Comparison of ENCODE assay signal across 21 cellular contexts in the genomic region with DNA sequence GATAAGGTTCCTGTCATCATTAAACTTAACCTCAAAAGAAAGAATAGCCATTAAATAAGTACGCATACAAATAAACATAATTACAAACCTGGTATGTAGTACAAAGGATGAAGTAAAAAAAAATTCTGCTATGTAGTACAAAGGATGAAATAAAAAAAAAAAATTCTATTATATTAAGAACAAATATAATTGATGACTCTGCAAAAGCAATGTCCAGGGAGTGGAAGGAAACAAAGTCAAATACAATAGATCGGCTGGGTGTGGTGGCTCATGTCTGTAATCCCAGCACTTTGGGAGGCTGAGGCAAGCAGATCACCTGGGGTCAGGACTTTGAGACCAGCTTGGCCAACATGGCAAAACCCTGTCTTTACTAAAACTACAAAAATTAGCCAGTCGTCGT. TPM values are rescaled to one million over a fixed set of nuclear protein-coding genes. Genes with fewer than 3 reads are reported as not detected.
A peak's percentile ranks its signal among the peaks of the same experiment; 100 is the strongest.
DNase-seq lines count a peak whose midpoint lies in the region; ATAC-seq and TF ChIP-seq lines count a peak whose summit lies in the region.
"Had no signal": no experiment of that assay in that cellular context is flagged by ENCODE, and none has a peak within 500 bp of the region (broad histone marks: within the 10 kb centered on the region; RNA-seq: fewer than 3 reads in every experiment).

No MANE protein-coding gene starts in this region.

- peaks cover 40 to 41% of the 10 kb centered on the region in 2 experiments for H3K4me1 Mint-ChIP-seq in H9
- peaks cover 70% of the 10 kb centered on the region for H3K4me1 Mint-ChIP-seq in central memory CD8-positive, alpha-beta T cell
- peaks cover 38% of the 10 kb centered on the region for H3K4me1 Mint-ChIP-seq in progenitor cell of endocrine pancreas (ENCODE audit: low read depth)

- no CpG with 5 or more reads among the region's 4 CpGs for WGBS in H9 (ENCODE audit: extremely low coverage, insufficient read length, low lambda C conversion rate)

- H3K4me2 ChIP-seq in H9 (ENCODE audit: insufficient read depth, insufficient read length, low read length): no peak overlapping the region

- H3K36me3 Mint-ChIP-seq in activated naive CD4-positive, alpha-beta T cell treated with anti-CD3 and anti-CD28 coated beads, Interleukin-2, amount 50 U/mL, for 72 hours: no peaks in the 10 kb centered on the region
- peaks cover 0 to 3% (median 2%) of the 10 kb centered on the region in 3 experiments; a peak in 2 of 7 replicates for H3K36me3 Mint-ChIP-seq in H9 (ENCODE audit: insufficient read depth in 1 of 3, low read depth in 3 of 3)
- peaks cover 24% of the 10 kb centered on the region for H3K36me3 Mint-ChIP-seq in central memory CD8-positive, alpha-beta T cell (ENCODE audit: insufficient read depth)
- H3K36me3 Mint-ChIP-seq in progenitor cell of endocrine pancreas (ENCODE audit: insufficient read depth): peaks cover 2% of the 10 kb centered on the region

- H3K9me3 Mint-ChIP-seq in activated naive CD4-positive, alpha-beta T cell treated with anti-CD3 and anti-CD28 coated beads, Interleukin-2, amount 50 U/mL, for 72 hours: no peaks in the 10 kb centered on the region
- H3K9me3 Mint-ChIP-seq in H9: no peaks in the 10 kb centered on the region; a peak in 1 of 5 replicates
- no peaks in the 10 kb centered on the region for H3K9me3 Mint-ChIP-seq in central memory CD8-positive, alpha-beta T cell
- no peaks in the 10 kb centered on the region for H3K9me3 Mint-ChIP-seq in progenitor cell of endocrine pancreas (ENCODE audit: low read depth)
- H3K9me3 Mint-ChIP-seq: CD8-positive, alpha-beta memory T cell; HFFc6 had no signal

- no peak overlapping the region for H2AFZ ChIP-seq in H9 (ENCODE audit: low read length)

- no peak overlapping the region for H2BK120ac ChIP-seq in H9 (ENCODE audit: low read depth, low read length, poor library complexity, severe bottlenecking)

- H3K4ac ChIP-seq in H9 (ENCODE audit: low read depth, low read length): no peak overlapping the region

- TF ChIP-seq CTCF in H9 (conservative IDR thresholded peaks at IDR 0.05) (no peak), progenitor cell of endocrine pancreas (IDR thresholded peaks at IDR 0.05; ENCODE audit: unreplicated experiment) (no peak)

- H2BK20ac ChIP-seq in H9 (ENCODE audit: low read depth, low read length, poor library complexity, severe bottlenecking): no peak overlapping the region

- H3K27ac ChIP-seq in H9 (ENCODE audit: insufficient read length, low read depth, low read length): no peak overlapping the region
- H3K27ac ChIP-seq: SJCRH30 had no signal

- no peaks in the 10 kb centered on the region for H3K9me3 ChIP-seq in H9 (ENCODE audit: control insufficient read depth, low read depth, low read length)
- H3K9me3 ChIP-seq: BE2C, SJCRH30 had no signal

- H3K27ac Mint-ChIP-seq in activated naive CD4-positive, alpha-beta T cell treated with anti-CD3 and anti-CD28 coated beads, Interleukin-2, amount 50 U/mL, for 72 hours: peak overlapping the region; percentile 36 to 51
- H3K27ac Mint-ChIP-seq in H9 (peak overlapping the region in 2 of 3 experiments; percentile 50 to 81; a peak in 2 of 7 replicates), progenitor cell of endocrine pancreas (peak overlapping the region; percentile 66)
- peak overlapping the region; percentile 14 for H3K27ac Mint-ChIP-seq in central memory CD8-positive, alpha-beta T cell (ENCODE audit: low read depth)
- H3K27ac Mint-ChIP-seq: HFFc6 had no signal

- H2BK12ac ChIP-seq in H9 (ENCODE audit: insufficient read length, low read depth, low read length): no peak overlapping the region

- no peaks in the 10 kb centered on the region for H4K20me1 ChIP-seq in H9 (ENCODE audit: control insufficient read depth, insufficient read depth, insufficient read length)

- DNase-seq in activated naive CD4-positive, alpha-beta T cell treated with anti-CD3 and anti-CD28 coated beads, Interleukin-2, amount 50 U/mL, for 72 hours (ENCODE audit: low spot score in 2 of 2): no peak
- DNase-seq in activated naive CD4-positive, alpha-beta T cell (lab: John Stamatoyannopoulos, UW): no peak
- DNase-seq in H9 (no peak), progenitor cell of endocrine pancreas (ENCODE audit: low spot score, unreplicated experiment) (no peak), DMS53 treated with DMSO at 0.1 percent for 48 hours (lab: John Stamatoyannopoulos, UW; ENCODE audit: unreplicated experiment) (no peak)
- no peak for DNase-seq in central memory CD8-positive, alpha-beta T cell (ENCODE audit: low spot score in 2 of 2)
- DNase-seq: 8988T; BE2C; CD8-positive, alpha-beta memory T cell; DMS79; HFFc6; Kasumi-1; MM.1S; NCI-H1092; NCI-H1436 treated with DMSO at 0.1 percent for 48 hours; NCI-H2029 treated with DMSO at 0.1 percent for 48 hours; NCI-H2171; NCI-H526; SJCRH30 had no signal

- H3K27me3 Mint-ChIP-seq in H9 (ENCODE audit: low read depth) (no peaks in the 10 kb centered on the region), progenitor cell of endocrine pancreas (no peaks in the 10 kb centered on the region)
- no peaks in the 10 kb centered on the region for H3K27me3 Mint-ChIP-seq in central memory CD8-positive, alpha-beta T cell
- H3K27me3 Mint-ChIP-seq: CD8-positive, alpha-beta memory T cell had no signal

- H3K79me1 ChIP-seq in H9 (ENCODE audit: insufficient read depth, low read depth, low read length, poor library complexity, severe bottlenecking): no peaks in the 10 kb centered on the region

- H3K23me2 ChIP-seq in H9 (ENCODE audit: insufficient read length, low read depth, low read length, poor library complexity, severe bottlenecking): no peaks in the 10 kb centered on the region

- H4K91ac ChIP-seq in H9 (ENCODE audit: insufficient read length, low read depth, low read length): no peak overlapping the region

- no peak overlapping the region for H3K56ac ChIP-seq in H9 (ENCODE audit: insufficient read length, low read depth, low read length)

- peaks cover 5% of the 10 kb centered on the region; the same call in 1 of the 2 replicates for H3K4me1 ChIP-seq in H9 (ENCODE audit: insufficient read depth, low read length)
- H3K4me1 ChIP-seq: BE2C, SJCRH30 had no signal

- H3T11ph ChIP-seq in H9 (ENCODE audit: low read length): no peak overlapping the region

- no peak overlapping the region for H2BK5ac ChIP-seq in H9 (ENCODE audit: insufficient read length, low read length)

- no peak overlapping the region for H4K5ac ChIP-seq in H9 (ENCODE audit: insufficient read length, low read depth, low read length)

- peaks cover 2% of the 10 kb centered on the region; the same call in 1 of the 2 replicates for H3K79me2 ChIP-seq in H9 (ENCODE audit: insufficient read depth, low read length)

- no peak overlapping the region for H3K4me3 Mint-ChIP-seq in H9
- H3K4me3 Mint-ChIP-seq in central memory CD8-positive, alpha-beta T cell: no peak overlapping the region
- H3K4me3 Mint-ChIP-seq in progenitor cell of endocrine pancreas (ENCODE audit: low read depth): no peak overlapping the region
- H3K4me3 Mint-ChIP-seq: HFFc6 had no signal

- H2BK15ac ChIP-seq in H9 (ENCODE audit: low read depth, low read length): no peak overlapping the region

- ATAC-seq in activated naive CD4-positive, alpha-beta T cell treated with anti-CD3 and anti-CD28 coated beads, Interleukin-2, amount 50 U/mL, for 72 hours: no peak
- no peak for ATAC-seq in central memory CD8-positive, alpha-beta T cell (replicated peaks; ENCODE audit: extremely low read depth, poor library complexity, severe bottlenecking)
- no peak for ATAC-seq in GM21381 (IDR thresholded peaks at IDR 0.05; ENCODE audit: unreplicated experiment)
- no peak for ATAC-seq in SK-N-SH treated with all-trans-retinoic acid at 6 μM for 48 hours

- no peak overlapping the region for H4K8ac ChIP-seq in H9 (replicated peaks; ENCODE audit: insufficient read length, low read depth, low read length)

- H2AK5ac ChIP-seq in H9 (ENCODE audit: insufficient read length, low read length): no peak overlapping the region

- no peak overlapping the region for H3K23ac ChIP-seq in H9 (ENCODE audit: insufficient read length, low read depth, low read length)

- H3K18ac ChIP-seq in H9 (ENCODE audit: insufficient read length, low read depth, low read length): no peak overlapping the region

- H3K27me3 ChIP-seq in H9 (ENCODE audit: insufficient read depth, low read length): no peaks in the 10 kb centered on the region
- H3K27me3 ChIP-seq: BE2C, SJCRH30 had no signal

- no peak overlapping the region for H3K9ac ChIP-seq in H9 (ENCODE audit: extremely low read depth, insufficient read length, low read length)

- H3K14ac ChIP-seq in H9 (ENCODE audit: insufficient read depth, low read length): no peak overlapping the region

TF ChIP-seq in SK-N-SH treated with all-trans-retinoic acid at 6 μM for 48 hours, 23 proteins besides CTCF, POLR2A, EP300 and RAD21 (continues in another document):
- TF ChIP-seq ZFP30 (CRISPR knock-in tag; IDR thresholded peaks at IDR 0.05) (no peak), ZFP3 (CRISPR knock-in tag; IDR thresholded peaks at IDR 0.05) (no peak), ZNF70 (CRISPR knock-in tag; IDR thresholded peaks at IDR 0.05) (no peak), TOX (CRISPR knock-in tag; IDR thresholded peaks at IDR 0.05; ENCODE audit: borderline replicate concordance) (no peak)
- TF ChIP-seq, protein P1, sequence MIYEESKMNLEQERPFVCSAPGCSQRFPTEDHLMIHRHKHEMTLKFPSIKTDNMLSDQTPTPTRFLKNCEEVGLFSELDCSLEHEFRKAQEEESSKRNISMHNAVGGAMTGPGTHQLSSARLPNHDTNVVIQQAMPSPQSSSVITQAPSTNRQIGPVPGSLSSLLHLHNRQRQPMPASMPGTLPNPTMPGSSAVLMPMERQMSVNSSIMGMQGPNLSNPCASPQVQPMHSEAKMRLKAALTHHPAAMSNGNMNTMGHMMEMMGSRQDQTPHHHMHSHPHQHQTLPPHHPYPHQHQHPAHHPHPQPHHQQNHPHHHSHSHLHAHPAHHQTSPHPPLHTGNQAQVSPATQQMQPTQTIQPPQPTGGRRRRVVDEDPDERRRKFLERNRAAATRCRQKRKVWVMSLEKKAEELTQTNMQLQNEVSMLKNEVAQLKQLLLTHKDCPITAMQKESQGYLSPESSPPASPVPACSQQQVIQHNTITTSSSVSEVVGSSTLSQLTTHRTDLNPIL (CRISPR knock-in tag; IDR thresholded peaks at IDR 0.05; ENCODE audit: low read depth): no peak
- TF ChIP-seq, protein P2, sequence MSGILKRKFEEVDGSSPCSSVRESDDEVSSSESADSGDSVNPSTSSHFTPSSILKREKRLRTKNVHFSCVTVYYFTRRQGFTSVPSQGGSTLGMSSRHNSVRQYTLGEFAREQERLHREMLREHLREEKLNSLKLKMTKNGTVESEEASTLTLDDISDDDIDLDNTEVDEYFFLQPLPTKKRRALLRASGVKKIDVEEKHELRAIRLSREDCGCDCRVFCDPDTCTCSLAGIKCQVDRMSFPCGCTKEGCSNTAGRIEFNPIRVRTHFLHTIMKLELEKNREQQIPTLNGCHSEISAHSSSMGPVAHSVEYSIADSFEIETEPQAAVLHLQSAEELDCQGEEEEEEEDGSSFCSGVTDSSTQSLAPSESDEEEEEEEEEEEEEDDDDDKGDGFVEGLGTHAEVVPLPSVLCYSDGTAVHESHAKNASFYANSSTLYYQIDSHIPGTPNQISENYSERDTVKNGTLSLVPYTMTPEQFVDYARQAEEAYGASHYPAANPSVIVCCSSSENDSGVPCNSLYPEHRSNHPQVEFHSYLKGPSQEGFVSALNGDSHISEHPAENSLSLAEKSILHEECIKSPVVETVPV (CRISPR knock-in tag; IDR thresholded peaks at IDR 0.05): no peak

RNA-seq across cellular contexts. Expression of a gene that starts 56.9 kb away (rescaled TPM):
- 10 to 100 TPM; 38.3 to 51.4 TPM for total RNA-seq in activated naive CD4-positive, alpha-beta T cell treated with anti-CD3 and anti-CD28 coated beads, Interleukin-2, amount 50 U/mL, for 72 hours
- total RNA-seq in H9 (2021) (35.8 and 36.9 TPM in 2 replicates), progenitor cell of endocrine pancreas (48.2 and 50.5 TPM in 2 replicates)

Comparison
In these comparisons a context has a peak if more than half of its experiments do, and no peak if none do; other contexts are left out.
1. H3K27ac Mint-ChIP-seq: peak in every context shown above with its lines; median percentile 66 in progenitor cell of endocrine pancreas; 66 in H9; 44 in activated naive CD4-positive, alpha-beta T cell treated with anti-CD3 and anti-CD28 coated beads, Interleukin-2, amount 50 U/mL, for 72 hours; 14 in central memory CD8-positive, alpha-beta T cell.